ENCODE assay signal across 1 cellular context in genomic region chr4:125758438-125758837, GRCh38.
TF ChIP-seq lines count a peak whose summit lies in the region.

No MANE protein-coding gene starts in this region.

TF ChIP-seq in SK-N-SH treated with all-trans-retinoic acid at 6 μM for 48 hours, 23 proteins besides CTCF, POLR2A, EP300 and RAD21 (continued from another document):
- no peak for TF ChIP-seq POU6F1 (CRISPR knock-in tag; IDR thresholded peaks at IDR 0.05; ENCODE audit: borderline replicate concordance, low read depth)
- TF ChIP-seq CREB5 (CRISPR knock-in tag; IDR thresholded peaks at IDR 0.05; ENCODE audit: low read depth), result peak; percentile 50; the same call in 1 of the 2 replicates
- peak; percentile 91 for TF ChIP-seq ISL1 (CRISPR knock-in tag; IDR thresholded peaks at IDR 0.05)
- no peak for TF ChIP-seq RARB (CRISPR knock-in tag; IDR thresholded peaks at IDR 0.05)
- TF ChIP-seq ESRRG (CRISPR knock-in tag; IDR thresholded peaks at IDR 0.05), result no peak
- no peak for TF ChIP-seq BACH2 (CRISPR knock-in tag; IDR thresholded peaks at IDR 0.05; ENCODE audit: borderline replicate concordance)
- TF ChIP-seq OSR1 (CRISPR knock-in tag; IDR thresholded peaks at IDR 0.05), result no peak
- TF ChIP-seq SNAI2 (CRISPR knock-in tag; IDR thresholded peaks at IDR 0.05), result no peak
- no peak for TF ChIP-seq TOX (CRISPR knock-in tag; IDR thresholded peaks at IDR 0.05; ENCODE audit: borderline replicate concordance)
- TF ChIP-seq GLIS3 (CRISPR knock-in tag; IDR thresholded peaks at IDR 0.05), result no peak
